ENCODE assay signal across 9 cellular contexts in the genomic region with DNA sequence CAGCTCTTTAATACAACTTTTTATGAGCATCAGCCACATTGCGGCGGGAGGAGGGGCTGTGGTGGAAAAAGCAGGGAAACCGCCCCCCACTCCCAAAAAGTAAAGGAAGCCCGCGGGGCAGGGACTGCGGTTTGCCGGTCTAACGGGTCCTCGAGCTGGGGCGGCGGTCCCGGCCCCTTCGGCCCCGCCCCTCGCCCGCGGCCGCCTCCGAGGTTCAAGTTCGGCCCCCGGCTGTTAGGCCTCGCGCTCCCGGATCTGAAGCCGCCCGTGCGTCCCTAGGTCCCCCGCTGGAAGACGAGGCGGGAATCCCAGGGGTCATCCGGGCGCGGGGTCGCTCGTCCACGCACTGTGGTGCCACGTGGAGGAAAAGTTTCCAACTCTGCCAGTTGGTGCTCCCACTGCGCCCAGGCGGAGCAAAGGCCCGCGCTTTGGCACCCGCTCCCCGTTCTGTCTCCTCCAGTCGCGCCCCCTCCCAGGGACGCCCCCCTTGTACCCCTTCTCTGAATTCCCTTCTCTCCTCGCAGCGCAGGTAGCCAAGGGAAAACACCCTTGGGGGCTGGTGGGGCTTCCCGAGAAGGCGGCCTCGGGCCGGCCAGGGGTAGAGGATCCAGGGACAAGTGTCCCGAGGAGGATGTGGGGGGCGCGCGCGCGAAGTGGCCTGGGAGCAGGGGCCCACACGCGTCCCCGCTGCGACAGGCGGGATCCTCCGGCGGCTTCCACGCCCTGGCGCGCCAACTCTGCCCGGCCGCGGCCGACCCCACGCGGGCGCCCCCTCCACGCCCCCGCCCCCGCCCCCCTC. TPM values are rescaled to one million over a fixed set of nuclear protein-coding genes. Genes with fewer than 3 reads are reported as not detected.
DNase-seq lines count a peak whose midpoint lies in the region; ATAC-seq, FAIRE-seq and TF ChIP-seq lines count a peak whose summit lies in the region.
"Had no signal": no experiment of that assay in that cellular context is flagged by ENCODE, and none has a peak within 500 bp of the region (broad histone marks: within the 10 kb centered on the region; RNA-seq: fewer than 3 reads in every experiment).

No MANE protein-coding gene starts in this region.

- no peaks in the 10 kb centered on the region for H3K9me3 Mint-ChIP-seq in endodermal cell
- peaks cover 0 to 2% (median 0%) of the 10 kb centered on the region in 11 donors for H3K9me3 Mint-ChIP-seq in naive thymus-derived CD4-positive, alpha-beta T cell

- H3F3A ChIP-seq in OCI-LY1 (ENCODE audit: insufficient read depth, low read length), result peaks cover 6% of the 10 kb centered on the region; the same call in 1 of the 2 replicates

- H3K4me2 ChIP-seq in OCI-LY1 (ENCODE audit: low read length), result peak overlapping the region; percentile 98

- no peak overlapping the region for H3K27ac Mint-ChIP-seq in endodermal cell
- peak overlapping the region in 5 of 9 donors; percentile 6 to 48 (median 37) for H3K27ac Mint-ChIP-seq in naive thymus-derived CD4-positive, alpha-beta T cell

- H3K9me2 ChIP-seq in OCI-LY1 (ENCODE audit: low read depth, low read length), result no peaks in the 10 kb centered on the region

- H3K9me3 ChIP-seq in OCI-LY1 (ENCODE audit: low read length) (no peaks in the 10 kb centered on the region), endodermal cell (ENCODE audit: control insufficient read depth, low read length) (no peaks in the 10 kb centered on the region)
- no peaks in the 10 kb centered on the region for H3K9me3 ChIP-seq in naive thymus-derived CD4-positive, alpha-beta T cell (ENCODE audit: control insufficient read depth in 2 of 3, low read length in 3 of 3)

- CTCF ChIA-PET in naive thymus-derived CD4-positive, alpha-beta T cell (lab: Charles Lee), result no interaction called here

- intact Hi-C loops in naive thymus-derived CD4-positive, alpha-beta T cell (cut with micrococcal nuclease), result no loop called here

- POLR2A ChIA-PET in naive thymus-derived CD4-positive, alpha-beta T cell (lab: Charles Lee), result no interaction called here

- DNase-seq in NCI-H146 (lab: John Stamatoyannopoulos, UW) (peak; percentile 58), NCI-H146 treated with DMSO at 0.1 percent for 48 hours (lab: John Stamatoyannopoulos, UW; ENCODE audit: unreplicated experiment) (no peak), endodermal cell (peak; percentile 86), D721Med (ENCODE audit: insufficient read length, low spot score) (no peak), middle frontal gyrus (ENCODE audit: extremely low spot score, low spot score) (no peak)
- peak in 1 of 9 donors; percentile 21 for DNase-seq in naive thymus-derived CD4-positive, alpha-beta T cell

- no peak for FAIRE-seq in D721Med (lab: Jason Lieb, UNC)

- no peaks in the 10 kb centered on the region for H3K36me3 Mint-ChIP-seq in endodermal cell (ENCODE audit: low read depth)
- no peaks in the 10 kb centered on the region for H3K36me3 Mint-ChIP-seq in naive thymus-derived CD4-positive, alpha-beta T cell

- H3K4me1 ChIP-seq in OCI-LY1 (ENCODE audit: insufficient read depth, low read length, severe bottlenecking) (peaks cover 32% of the 10 kb centered on the region), endodermal cell (ENCODE audit: control insufficient read depth, insufficient read depth, low read length) (peaks cover 7% of the 10 kb centered on the region)
- H3K4me1 ChIP-seq in naive thymus-derived CD4-positive, alpha-beta T cell (ENCODE audit: control insufficient read depth in 2 of 2, insufficient read depth in 2 of 2, low read length in 2 of 2), result peaks cover 3 to 5% of the 10 kb centered on the region in 2 donors

- 0 to 1% methylated on average over 15 to 78 of the region's 78 CpGs for WGBS in endodermal cell (ENCODE audit: insufficient coverage in 1 of 2, insufficient read length in 1 of 2), 2 experiments

- H2AFZ ChIP-seq in OCI-LY1 (ENCODE audit: low read length), result peak overlapping the region; percentile 59; the same call in 1 of the 2 replicates

- H3K27ac ChIP-seq in OCI-LY1 (ENCODE audit: low read depth, low read length, poor library complexity, severe bottlenecking) (peak overlapping the region; percentile 47), endodermal cell (ENCODE audit: low read depth, low read length) (no peak overlapping the region)
- H3K27ac ChIP-seq in naive thymus-derived CD4-positive, alpha-beta T cell (ENCODE audit: low read depth, low read length), result no peak overlapping the region
- H3K27ac ChIP-seq: C4-2B had no signal

- no peaks in the 10 kb centered on the region for H4K20me1 ChIP-seq in OCI-LY1 (ENCODE audit: insufficient read depth, low read length)

- peaks cover 3% of the 10 kb centered on the region for H3K4me1 Mint-ChIP-seq in endodermal cell
- peaks cover 0 to 27% (median 14%) of the 10 kb centered on the region in 7 donors for H3K4me1 Mint-ChIP-seq in naive thymus-derived CD4-positive, alpha-beta T cell

- H3K36me3 ChIP-seq in OCI-LY1 (ENCODE audit: insufficient read depth, low read length) (peaks cover 3% of the 10 kb centered on the region; the same call in 1 of the 2 replicates), endodermal cell (ENCODE audit: control insufficient read depth, insufficient read depth, low read length) (no peaks in the 10 kb centered on the region)
- no peaks in the 10 kb centered on the region for H3K36me3 ChIP-seq in naive thymus-derived CD4-positive, alpha-beta T cell (ENCODE audit: control insufficient read depth in 2 of 3, insufficient read depth in 3 of 3, low read length in 3 of 3)

- peaks cover 39% of the 10 kb centered on the region for H3K79me2 ChIP-seq in OCI-LY1 (ENCODE audit: insufficient read depth, low read length)

- ATAC-seq in HG02588 (IDR thresholded peaks at IDR 0.05; ENCODE audit: unreplicated experiment), result peak; percentile 21
- ATAC-seq in naive thymus-derived CD4-positive, alpha-beta T cell, result no peak

- H3K27me3 ChIP-seq in OCI-LY1 (ENCODE audit: insufficient read depth, low read length), result no peaks in the 10 kb centered on the region
- H3K27me3 ChIP-seq in endodermal cell (ENCODE audit: control insufficient read depth, insufficient read depth, low read length, poor library complexity, severe bottlenecking), result peaks cover 21% of the 10 kb centered on the region
- H3K27me3 ChIP-seq in naive thymus-derived CD4-positive, alpha-beta T cell (ENCODE audit: control insufficient read depth in 2 of 2, insufficient read depth in 2 of 2, low read length in 2 of 2), result peaks cover 9 to 16% of the 10 kb centered on the region in 2 donors

- H3K4me3 ChIP-seq in OCI-LY1 (ENCODE audit: low read depth, low read length, poor library complexity, severe bottlenecking) (peak overlapping the region; percentile 83), endodermal cell (ENCODE audit: low read length) (peak overlapping the region; percentile 80)
- peak overlapping the region; percentile 27 for H3K4me3 ChIP-seq in naive thymus-derived CD4-positive, alpha-beta T cell (ENCODE audit: low read length)

- peaks cover 37% of the 10 kb centered on the region for H3K27me3 Mint-ChIP-seq in endodermal cell (ENCODE audit: insufficient read depth)
- peaks cover 12 to 36% (median 22%) of the 10 kb centered on the region in 5 donors for H3K27me3 Mint-ChIP-seq in naive thymus-derived CD4-positive, alpha-beta T cell

- H3K4me3 Mint-ChIP-seq in endodermal cell, result no peak overlapping the region
- H3K4me3 Mint-ChIP-seq in naive thymus-derived CD4-positive, alpha-beta T cell, result peak overlapping the region; percentile 59 to 86 (median 79)

- TF ChIP-seq CTCF in OCI-LY1 (IDR thresholded peaks at IDR 0.05; ENCODE audit: low read length) (no peak), endodermal cell (conservative IDR thresholded peaks at IDR 0.05) (no peak), D721Med (IDR thresholded peaks at IDR 0.05; ENCODE audit: insufficient read depth, missing control alignments) (no peak)

- H3K9ac ChIP-seq in OCI-LY1 (ENCODE audit: low read length) (peak overlapping the region; percentile 94), endodermal cell (ENCODE audit: extremely low read depth, low read length, poor library complexity, severe bottlenecking) (peak overlapping the region; percentile 40)

RNA-seq across cellular contexts. Expression of a gene that starts 0.8 kb away (rescaled TPM):
- total RNA-seq in endodermal cell, result 100 to 1,000 TPM in 1 of 2 donors, 10 to 100 TPM in 1; 76.8 to 106 TPM
- 120 TPM for polyA plus RNA-seq in endodermal cell (2013, experiment 1 of 2)
- polyA plus RNA-seq in endodermal cell (2013, experiment 2 of 2), result 103 TPM
- total RNA-seq in naive thymus-derived CD4-positive, alpha-beta T cell, result 10 to 100 TPM in 1 of 5 experiments, 1 to 10 TPM in 4; 4.0 to 31.7 (median 5.1) TPM
- polyA plus RNA-seq in naive thymus-derived CD4-positive, alpha-beta T cell, result under 1 TPM; 0.40 to 0.55 TPM

Comparison
In these comparisons a context has a peak if more than half of its experiments do, and no peak if none do; other contexts are left out.
1. DNase-seq: peak in NCI-H146 (single experiment) and endodermal cell (single experiment); none in NCI-H146 treated with DMSO at 0.1 percent for 48 hours (single experiment), D721Med (single experiment) and middle frontal gyrus (single experiment).
2. H3K4me3 ChIP-seq: peak in every context shown above with its lines; median percentile 83 in OCI-LY1; 80 in endodermal cell; 27 in naive thymus-derived CD4-positive, alpha-beta T cell.